In genomic region chr6:24774696-24775519, GRCh38 we compare ENCODE assay signal across 8 cellular contexts. TPM values are rescaled to one million over a fixed set of nuclear protein-coding genes. Genes with fewer than 3 reads are reported as not detected.
A peak's percentile ranks its signal among the peaks of the same experiment; 100 is the strongest.
DNase-seq lines count a peak whose midpoint lies in the region; ATAC-seq and TF ChIP-seq lines count a peak whose summit lies in the region.

GMNN (plus strand) TSS chr6:24774937; CDS start chr6:24777247, 2,310 bp downstream.

- no peaks in the 10 kb centered on the region for H3K9me3 ChIP-seq in smooth muscle cell (replicated peaks; ENCODE audit: low read depth)

- H3K27ac ChIP-seq in smooth muscle cell (ENCODE audit: low read depth), result peak within 1 kb of the TSS; percentile 68

- ATAC-seq in GM19025 (IDR thresholded peaks at IDR 0.05; ENCODE audit: low read depth, unreplicated experiment), result peak; percentile 91
- ATAC-seq in HG03280 (IDR thresholded peaks at IDR 0.05; ENCODE audit: unreplicated experiment), result peak; percentile 93
- peak; percentile 90 for ATAC-seq in activated B cell treated with CpG ODN at 0.5 μM for 24 hours (ENCODE audit: low read depth)

- H3F3A ChIP-seq in smooth muscle cell (ENCODE audit: low read depth), result peaks cover 4% of the 10 kb centered on the region

- peak within 1 kb of the TSS; percentile 82 for H3K4me2 ChIP-seq in smooth muscle cell

- H3K4me3 ChIP-seq in cardiac fibroblast (replicated peaks in 1 of 2; ENCODE audit: low read depth in 2 of 2, low read length in 2 of 2) (peak within 1 kb of the TSS; percentile 84 to 100), smooth muscle cell (peak within 1 kb of the TSS; percentile 76)

- peaks cover 7% of the 10 kb centered on the region for H3K36me3 Mint-ChIP-seq in activated B cell treated with CpG ODN at 0.5 μM for 24 hours (ENCODE audit: low read depth)

- no peaks in the 10 kb centered on the region for H3K27me3 Mint-ChIP-seq in activated B cell treated with CpG ODN at 0.5 μM for 24 hours

- peak within 1 kb of the TSS; percentile 94 for H2AFZ ChIP-seq in smooth muscle cell (ENCODE audit: low read depth)

- CTCF ChIA-PET in activated B cell treated with CpG ODN at 0.5 μM for 24 hours (lab: Charles Lee), result interaction anchor here (2.4 kb wide), 1 partner anchor 194 kb away, joined by 7 read pairs; no protein-coding TSS in a partner anchor

- peak within 1 kb of the TSS; percentile 92 for H3K27ac Mint-ChIP-seq in activated B cell treated with CpG ODN at 0.5 μM for 24 hours

- H4K20me1 ChIP-seq in smooth muscle cell (ENCODE audit: low read depth), result no peaks in the 10 kb centered on the region

- TF ChIP-seq CTCF in AG09319 (IDR thresholded peaks at IDR 0.05; ENCODE audit: low read depth, low read length) (no peak), activated B cell treated with CpG ODN at 0.5 μM for 24 hours (IDR thresholded peaks at IDR 0.05) (no peak), cardiac fibroblast (IDR thresholded peaks at IDR 0.05; ENCODE audit: low read depth, low read length) (no peak), smooth muscle cell (IDR thresholded peaks at IDR 0.05; ENCODE audit: borderline replicate concordance, insufficient read depth, poor library complexity, severe bottlenecking) (no peak)

- H3K36me3 ChIP-seq in smooth muscle cell (ENCODE audit: low read depth), result no peaks in the 10 kb centered on the region

- no peaks in the 10 kb centered on the region for H3K27me3 ChIP-seq in smooth muscle cell (ENCODE audit: low read depth)

- peaks cover 15% of the 10 kb centered on the region for H3K4me1 ChIP-seq in smooth muscle cell (ENCODE audit: low read depth)

- peak within 1 kb of the TSS; percentile 97 for H3K4me3 Mint-ChIP-seq in activated B cell treated with CpG ODN at 0.5 μM for 24 hours

- peak within 1 kb of the TSS; percentile 61 for H3K9ac ChIP-seq in smooth muscle cell (ENCODE audit: low read depth)

- H3K9me3 Mint-ChIP-seq in activated B cell treated with CpG ODN at 0.5 μM for 24 hours, result no peaks in the 10 kb centered on the region

- under 1% methylated on average over 75 of the region's 75 CpGs for WGBS in smooth muscle cell (ENCODE audit: low lambda C conversion rate)

- POLR2A ChIA-PET in activated B cell treated with CpG ODN at 0.5 μM for 24 hours (lab: Charles Lee), result interaction anchor here (0.7 to 2.9 kb wide), 5 partner anchors 47 to 129 kb away, joined by 3 to 20 read pairs (median 3); partner anchors contain the start of genes C6orf62 and KIAA0319

- DNase-seq in AG09319 (ENCODE audit: extremely low read depth, low read depth), result peak; percentile 78
- peak; percentile 97 for DNase-seq in NCI-H345 (lab: John Stamatoyannopoulos, UW)
- DNase-seq in activated B cell treated with CpG ODN at 0.5 μM for 24 hours, result peak; percentile 99
- DNase-seq in cardiac fibroblast (ENCODE audit: low read depth in 2 of 2), result peak; percentile 95
- DNase-seq in iPS-NIHi7 (ENCODE audit: extremely low spot score), result peak; percentile 98
- peak; percentile 86 for DNase-seq in smooth muscle cell (lab: John Stamatoyannopoulos, UW; ENCODE audit: unreplicated experiment)

- H3K4me1 Mint-ChIP-seq in activated B cell treated with CpG ODN at 0.5 μM for 24 hours, result peaks cover 22% of the 10 kb centered on the region

- H3K79me2 ChIP-seq in smooth muscle cell (ENCODE audit: low read depth), result peaks cover 41% of the 10 kb centered on the region

- intact Hi-C loops in activated B cell treated with CpG ODN at 0.5 μM for 24 hours (cut with micrococcal nuclease), result loop anchor here (1.0 to 10.0 kb wide), 5 partner anchors 30 to 280 kb away; partner anchors contain the start of genes ALDH5A1, KIAA0319 and TDP2

RNA-seq across cellular contexts. Expression of gene GMNN, which starts in this region (rescaled TPM):
- 12.9 and 14.5 TPM in 2 replicates for total RNA-seq in activated B cell treated with CpG ODN at 0.5 μM for 24 hours
- 31.8 and 42.5 TPM in 2 replicates for total RNA-seq in smooth muscle cell
- polyA plus RNA-seq in smooth muscle cell, result 36.7 and 46.4 TPM in 2 replicates

Comparison
In these comparisons a context has a peak if more than half of its experiments do, and no peak if none do; other contexts are left out.
1. Peak in every context shown above with its lines: DNase-seq, ATAC-seq, H3K4me3 ChIP-seq and H3K27ac ChIP-seq.